Comparison of ENCODE assay signal across 20 cellular contexts in genomic region chr4:848803-849477, GRCh38. TPM values are rescaled to one million over a fixed set of nuclear protein-coding genes. Genes with fewer than 3 reads are reported as not detected.
"Had no signal": no experiment of that assay in that cellular context is flagged by ENCODE, and none has a peak within 500 bp of the region (broad histone marks: within the 10 kb centered on the region; RNA-seq: fewer than 3 reads in every experiment).

No MANE protein-coding gene starts in this region.

- H3K9me3 Mint-ChIP-seq: activated naive CD4-positive, alpha-beta T cell treated with anti-CD3 and anti-CD28 coated beads, Interleukin-2, amount 50 U/mL, for 72 hours; immature natural killer cell; naive B cell; neural progenitor cell had no signal

- DNase-seq: activated CD4-positive, alpha-beta T cell treated with anti-CD3 and anti-CD28 coated beads for 48 hours; activated CD8-positive, alpha-beta memory T cell treated with anti-CD3 and anti-CD28 coated beads, Interleukin-2, amount 50 U/mL, for 48 hours; activated gamma-delta T cell; activated T-cell treated with anti-CD3 and anti-CD28 coated beads, Interleukin-2, amount 50 U/mL, for 72 hours; colonic mucosa; effector CD8-positive, alpha-beta T cell; esophagus squamous epithelium; foreskin keratinocyte; immature natural killer cell; midbrain; naive B cell; small intestine; stomach; T-helper 17 cell; testis had no signal

- H3K36me3 Mint-ChIP-seq: naive B cell had no signal

- H3K27me3 Mint-ChIP-seq: naive B cell, T-helper 17 cell had no signal

- H3K9me3 ChIP-seq: colonic mucosa, esophagus squamous epithelium, ovary, stomach, testis had no signal

- H3K36me3 ChIP-seq: cardiac muscle cell, neural progenitor cell, ovary had no signal

- H3K4me1 ChIP-seq: colonic mucosa, esophagus squamous epithelium, foreskin keratinocyte, neural progenitor cell, stomach, testis had no signal

- ATAC-seq: activated T-cell treated with anti-CD3 and anti-CD28 coated beads, Interleukin-2, amount 50 U/mL, for 72 hours; foreskin keratinocyte; T-helper 17 cell had no signal

- H3K27me3 ChIP-seq: cardiac muscle cell, colonic mucosa, esophagus squamous epithelium, foreskin keratinocyte, neural progenitor cell, ovary, stomach, testis had no signal

- H3K4me1 Mint-ChIP-seq: immature natural killer cell, T-helper 17 cell had no signal

- H3K4me3 ChIP-seq: cardiac muscle cell, colonic mucosa, esophagus squamous epithelium, neural progenitor cell, ovary, stomach, testis had no signal

- H3K27ac Mint-ChIP-seq: activated naive CD4-positive, alpha-beta T cell treated with anti-CD3 and anti-CD28 coated beads, Interleukin-2, amount 50 U/mL, for 72 hours; activated T-cell treated with anti-CD3 and anti-CD28 coated beads, Interleukin-2, amount 50 U/mL, for 72 hours; immature natural killer cell; neural progenitor cell; T-helper 17 cell had no signal

- H3K4me3 Mint-ChIP-seq: activated T-cell treated with anti-CD3 and anti-CD28 coated beads, Interleukin-2, amount 50 U/mL, for 72 hours; immature natural killer cell; naive B cell; neural progenitor cell; T-helper 17 cell had no signal

- H3K27ac ChIP-seq: cardiac muscle cell, colonic mucosa, esophagus squamous epithelium, foreskin keratinocyte, neural progenitor cell, ovary, stomach, testis had no signal

RNA-seq across cellular contexts. Expression of gene CPLX1, which starts 23.0 kb away (rescaled TPM):
- total RNA-seq: lung microvascular endothelial cell had no signal
